Comparison of ENCODE assay signal across 27 cellular contexts in the genomic region with DNA sequence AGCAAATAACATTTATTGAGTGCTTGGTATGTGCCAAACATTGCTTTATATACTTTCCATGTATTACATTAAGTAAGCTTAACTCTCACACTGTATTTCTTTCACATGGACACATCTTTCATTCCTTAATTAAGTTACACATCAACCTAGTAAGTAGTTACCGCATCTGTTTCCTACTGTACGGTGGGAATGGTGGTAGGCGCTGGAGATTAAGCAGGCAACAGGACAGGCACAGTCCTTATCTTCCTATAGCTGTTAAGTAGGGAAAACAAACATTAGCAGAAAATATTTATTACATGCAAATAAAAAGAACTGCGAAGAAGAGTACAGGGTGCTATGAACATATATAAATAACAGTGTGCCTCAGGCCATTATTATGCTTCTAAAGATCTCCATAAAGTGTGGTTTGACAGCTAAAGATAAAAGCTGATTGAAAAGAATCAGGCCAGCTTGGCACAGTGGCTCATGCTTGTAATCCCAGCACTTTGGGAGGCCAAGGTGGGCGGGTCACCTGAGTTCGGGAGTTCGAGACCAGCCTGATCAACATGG.
"Had no signal": no experiment of that assay in that cellular context is flagged by ENCODE, and none has a peak within 500 bp of the region (broad histone marks: within the 10 kb centered on the region; RNA-seq: fewer than 3 reads in every experiment).

No MANE protein-coding gene starts in this region.

- H3K4me2 ChIP-seq: neural progenitor cell, smooth muscle cell had no signal

- DNase-seq: effector CD4-positive, alpha-beta T cell; endodermal cell; erythroblast; foreskin melanocyte; head of caudate nucleus; hippocampal formation; kidney glomerular epithelial cell; mammary epithelial cell; mucosa of descending colon; naive thymus-derived CD8-positive, alpha-beta T cell; nucleus accumbens; ovary; right cardiac atrium; stimulated activated CD4-positive, alpha-beta T cell treated with anti-CD3 and anti-CD28 coated beads, Interleukin-4, amount 100 ng/mL, for 1 hour; stimulated activated CD8-positive, alpha-beta memory T cell treated with anti-CD3 and anti-CD28 coated beads, Interleukin-4, amount 100 ng/mL, for 48 hours; stimulated activated naive CD8-positive, alpha-beta T cell treated with anti-CD3 and anti-CD28 coated beads, Interleukin-15, Interleukin-2, amounts not matched to agents 100 U/mL and 50 U/mL, for 24 hours; thyroid gland had no signal

- H3K27me3 Mint-ChIP-seq: naive thymus-derived CD8-positive, alpha-beta T cell; progenitor cell of endocrine pancreas; type B pancreatic cell had no signal

- ATAC-seq: mucosa of descending colon; naive thymus-derived CD8-positive, alpha-beta T cell; right cardiac atrium; stimulated activated effector memory CD8-positive, alpha-beta T cell treated with anti-CD3 and anti-CD28 coated beads, Interleukin-12 subunit alpha, Interleukin-12 subunit beta, amount 100 ng/mL, for 72 hours; stimulated activated naive CD8-positive, alpha-beta T cell treated with anti-CD3 and anti-CD28 coated beads, Interleukin-15, Interleukin-2, amounts not matched to agents 100 U/mL and 50 U/mL, for 24 hours had no signal

- H3K4me3 ChIP-seq: coronary artery, mucosa of descending colon, neural progenitor cell, ovary, smooth muscle cell, suprapubic skin, thyroid gland had no signal

- H3K36me3 Mint-ChIP-seq: neural progenitor cell; stimulated activated effector memory CD8-positive, alpha-beta T cell treated with anti-CD3 and anti-CD28 coated beads, Interleukin-12 subunit alpha, Interleukin-12 subunit beta, amount 100 ng/mL, for 72 hours; type B pancreatic cell had no signal

- H3K27ac Mint-ChIP-seq: endodermal cell; naive thymus-derived CD8-positive, alpha-beta T cell; neural progenitor cell; progenitor cell of endocrine pancreas; stimulated activated effector memory CD8-positive, alpha-beta T cell treated with anti-CD3 and anti-CD28 coated beads, Interleukin-12 subunit alpha, Interleukin-12 subunit beta, amount 100 ng/mL, for 72 hours; type B pancreatic cell had no signal

- H3K27ac ChIP-seq: coronary artery, neural progenitor cell, ovary, suprapubic skin, thyroid gland had no signal

- H3K4me3 Mint-ChIP-seq: endodermal cell; naive thymus-derived CD8-positive, alpha-beta T cell; neural progenitor cell; stimulated activated effector memory CD8-positive, alpha-beta T cell treated with anti-CD3 and anti-CD28 coated beads, Interleukin-12 subunit alpha, Interleukin-12 subunit beta, amount 100 ng/mL, for 72 hours; type B pancreatic cell had no signal

- H2AFZ ChIP-seq: neural progenitor cell had no signal

- H3K9ac ChIP-seq: neural progenitor cell had no signal

- H3K36me3 ChIP-seq: neural progenitor cell, ovary, suprapubic skin, thyroid gland had no signal

- FAIRE-seq: endothelial cell of umbilical vein, islet of Langerhans, urothelium cell line had no signal

- H3K9me3 ChIP-seq: mucosa of descending colon, ovary, suprapubic skin, thyroid gland had no signal

- H3K4me1 Mint-ChIP-seq: naive thymus-derived CD8-positive, alpha-beta T cell; stimulated activated effector memory CD8-positive, alpha-beta T cell treated with anti-CD3 and anti-CD28 coated beads, Interleukin-12 subunit alpha, Interleukin-12 subunit beta, amount 100 ng/mL, for 72 hours had no signal

- H3K9me3 Mint-ChIP-seq: endodermal cell; naive thymus-derived CD8-positive, alpha-beta T cell; neural progenitor cell; stimulated activated effector memory CD8-positive, alpha-beta T cell treated with anti-CD3 and anti-CD28 coated beads, Interleukin-12 subunit alpha, Interleukin-12 subunit beta, amount 100 ng/mL, for 72 hours; type B pancreatic cell had no signal

- H3K27me3 ChIP-seq: neural progenitor cell, ovary, suprapubic skin, thyroid gland had no signal

- H3K4me1 ChIP-seq: neural progenitor cell, suprapubic skin, thyroid gland had no signal
